In genomic region chr1:33164120-33164519, GRCh38 we compare ENCODE assay signal across 25 cellular contexts. TPM values are rescaled to one million over a fixed set of nuclear protein-coding genes. Genes with fewer than 3 reads are reported as not detected.
A peak's percentile ranks its signal among the peaks of the same experiment; 100 is the strongest.
DNase-seq lines count a peak whose midpoint lies in the region; ATAC-seq and TF ChIP-seq lines count a peak whose summit lies in the region.
"Had no signal": no experiment of that assay in that cellular context is flagged by ENCODE, and none has a peak within 500 bp of the region (broad histone marks: within the 10 kb centered on the region; RNA-seq: fewer than 3 reads in every experiment).

No MANE protein-coding gene starts in this region.

- DNase-seq in GM23338 (ENCODE audit: low spot score) (no peak), adipocyte (ENCODE audit: low read depth) (peak; percentile 42), left kidney (ENCODE audit: low read depth, low spot score) (peak; percentile 83), lower lobe of right lung (no peak), iPS-NIHi11 (ENCODE audit: low spot score) (no peak), spleen (no peak)
- DNase-seq in stimulated activated effector memory CD8-positive, alpha-beta T cell treated with anti-CD3 and anti-CD28 coated beads, Interleukin-12 subunit alpha, Interleukin-12 subunit beta, amount 100 ng/mL, for 72 hours (ENCODE audit: low spot score in 2 of 2), result no peak
- no peak for DNase-seq in activated CD8-positive, alpha-beta memory T cell treated with anti-CD3 and anti-CD28 coated beads, Interleukin-2, amount 10 ng/mL, durations not matched to agents 7 days and 5 days
- DNase-seq: ACHN; activated CD4-positive, CD25-positive, alpha-beta regulatory T cell treated with anti-CD3 and anti-CD28 coated beads, Interleukin-2, amount 50 U/mL, for 72 hours; activated T-cell treated with anti-CD3 and anti-CD28 coated beads, Interleukin-2, amount 50 U/mL, for 24 hours; DND-41; gastrocnemius medialis; NCI-H2081; NCI-H446; OCI-M1; SIG-M5; stimulated activated CD4-positive, alpha-beta T cell treated with anti-CD3 and anti-CD28 coated beads, Interleukin-1b, Interleukin-23, amount 100 ng/mL, for 48 hours; T-cell had no signal

- H3K4me2 ChIP-seq in GM23338, result peak overlapping the region; percentile 61
- H3K4me2 ChIP-seq: BLaER1 had no signal

- H3K27ac ChIP-seq in GM23338 (ENCODE audit: low read depth) (peak overlapping the region; percentile 70; the same call in 1 of the 2 replicates), lower lobe of right lung (no peak overlapping the region), spleen (no peak overlapping the region)
- H3K27ac ChIP-seq: BLaER1, coronary artery, gastrocnemius medialis, skin epidermis, vagina had no signal

- peaks cover 40% of the 10 kb centered on the region for H3K4me1 ChIP-seq in GM23338 (ENCODE audit: insufficient read depth)
- no peaks in the 10 kb centered on the region for H3K4me1 ChIP-seq in adipocyte (ENCODE audit: control insufficient read depth, insufficient read depth, low read length)
- peaks cover 8% of the 10 kb centered on the region for H3K4me1 ChIP-seq in lower lobe of right lung
- H3K4me1 ChIP-seq in spleen, result peaks cover 0 to 12% (median 7%) of the 10 kb centered on the region in 6 donors
- H3K4me1 ChIP-seq: breast epithelium, gastrocnemius medialis, HAP-1, vagina had no signal

- H3K27me3 Mint-ChIP-seq in GM23338 (ENCODE audit: insufficient read depth, low read depth, poor library complexity), result peaks cover 4% of the 10 kb centered on the region
- no peaks in the 10 kb centered on the region for H3K27me3 Mint-ChIP-seq in activated CD8-positive, alpha-beta memory T cell treated with anti-CD3 and anti-CD28 coated beads, Interleukin-2, amount 10 ng/mL, durations not matched to agents 7 days and 5 days
- H3K27me3 Mint-ChIP-seq: activated T-cell treated with anti-CD3 and anti-CD28 coated beads, Interleukin-2, amount 50 U/mL, for 24 hours; T-cell had no signal

- H3K36me3 Mint-ChIP-seq in GM23338 (ENCODE audit: low read depth), result peaks cover 21% of the 10 kb centered on the region
- H3K36me3 Mint-ChIP-seq in stimulated activated effector memory CD8-positive, alpha-beta T cell treated with anti-CD3 and anti-CD28 coated beads, Interleukin-12 subunit alpha, Interleukin-12 subunit beta, amount 100 ng/mL, for 72 hours, result peaks cover 6% of the 10 kb centered on the region
- H3K36me3 Mint-ChIP-seq in activated CD8-positive, alpha-beta memory T cell treated with anti-CD3 and anti-CD28 coated beads, Interleukin-2, amount 10 ng/mL, durations not matched to agents 7 days and 5 days, result no peaks in the 10 kb centered on the region

- H3F3A ChIP-seq in GM23338 (replicated peaks; ENCODE audit: low read depth), result no peaks in the 10 kb centered on the region

- H3K9me2 ChIP-seq in GM23338 (ENCODE audit: insufficient read depth), result no peaks in the 10 kb centered on the region

- TF ChIP-seq POLR2A in spleen (IDR thresholded peaks at IDR 0.05), result no peak

- H2AFZ ChIP-seq in GM23338, result no peak overlapping the region

- intact Hi-C loops in lower lobe of right lung (cut with DNase I) (no loop called here), spleen (cut with DNase I; ENCODE audit: low total_unique reads) (no loop called here)

- H3K4me3 ChIP-seq in GM23338, result no peak overlapping the region; the same call in 1 of the 2 replicates
- H3K4me3 ChIP-seq in adipocyte (ENCODE audit: low read length), result no peak overlapping the region
- H3K4me3 ChIP-seq in lower lobe of right lung, result no peak overlapping the region
- H3K4me3 ChIP-seq in spleen, result no peak overlapping the region
- H3K4me3 ChIP-seq: BLaER1, breast epithelium, coronary artery, gastrocnemius medialis, HAP-1, skin epidermis, vagina had no signal

- H3K4me1 Mint-ChIP-seq in GM23338, result peaks cover 55% of the 10 kb centered on the region
- peaks cover 6% of the 10 kb centered on the region for H3K4me1 Mint-ChIP-seq in stimulated activated effector memory CD8-positive, alpha-beta T cell treated with anti-CD3 and anti-CD28 coated beads, Interleukin-12 subunit alpha, Interleukin-12 subunit beta, amount 100 ng/mL, for 72 hours
- H3K4me1 Mint-ChIP-seq in activated CD8-positive, alpha-beta memory T cell treated with anti-CD3 and anti-CD28 coated beads, Interleukin-2, amount 10 ng/mL, durations not matched to agents 7 days and 5 days, result no peaks in the 10 kb centered on the region

- no peaks in the 10 kb centered on the region for H4K20me1 ChIP-seq in GM23338 (replicated peaks; ENCODE audit: insufficient read depth)
- H4K20me1 ChIP-seq: BLaER1 had no signal

- H3K9me3 ChIP-seq in adipocyte (ENCODE audit: control insufficient read depth, low read length), result peaks cover 3% of the 10 kb centered on the region
- H3K9me3 ChIP-seq in lower lobe of right lung, result no peaks in the 10 kb centered on the region
- H3K9me3 ChIP-seq in spleen, result no peaks in the 10 kb centered on the region
- H3K9me3 ChIP-seq: BLaER1, breast epithelium, gastrocnemius medialis, HAP-1, vagina had no signal

- no peak for TF ChIP-seq CTCF in GM23338 (conservative IDR thresholded peaks at IDR 0.05; ENCODE audit: low read depth in 2 of 2)
- no peak for TF ChIP-seq CTCF in lower lobe of right lung (IDR thresholded peaks at IDR 0.05)
- no peak for TF ChIP-seq CTCF in spleen (IDR thresholded peaks at IDR 0.05 in 8 of 11, conservative IDR thresholded peaks at IDR 0.05 in 3 of 11)

- no peaks in the 10 kb centered on the region for H3K27me3 ChIP-seq in GM23338 (ENCODE audit: insufficient read depth)
- no peaks in the 10 kb centered on the region for H3K27me3 ChIP-seq in adipocyte (replicated peaks; ENCODE audit: control insufficient read depth, insufficient read depth, low read length)
- no peaks in the 10 kb centered on the region for H3K27me3 ChIP-seq in lower lobe of right lung (ENCODE audit: low read depth)
- H3K27me3 ChIP-seq in spleen (replicated peaks in 1 of 7), result no peaks in the 10 kb centered on the region
- H3K27me3 ChIP-seq: BLaER1, breast epithelium, gastrocnemius medialis, vagina had no signal

- CTCF ChIA-PET in activated CD8-positive, alpha-beta memory T cell treated with anti-CD3 and anti-CD28 coated beads, Interleukin-2, amount 10 ng/mL, durations not matched to agents 7 days and 5 days (lab: Charles Lee), result no interaction called here

- H3K27ac Mint-ChIP-seq in GM23338, result no peak overlapping the region; the same call in 1 of the 2 replicates
- H3K27ac Mint-ChIP-seq in stimulated activated effector memory CD8-positive, alpha-beta T cell treated with anti-CD3 and anti-CD28 coated beads, Interleukin-12 subunit alpha, Interleukin-12 subunit beta, amount 100 ng/mL, for 72 hours, result peak overlapping the region; percentile 33
- H3K27ac Mint-ChIP-seq in activated CD8-positive, alpha-beta memory T cell treated with anti-CD3 and anti-CD28 coated beads, Interleukin-2, amount 10 ng/mL, durations not matched to agents 7 days and 5 days, result no peak overlapping the region
- H3K27ac Mint-ChIP-seq: activated T-cell treated with anti-CD3 and anti-CD28 coated beads, Interleukin-2, amount 50 U/mL, for 24 hours; T-cell had no signal

- ATAC-seq in GM23338, result no peak; the same call in 2 of the 3 replicates
- no peak for ATAC-seq in stimulated activated effector memory CD8-positive, alpha-beta T cell treated with anti-CD3 and anti-CD28 coated beads, Interleukin-12 subunit alpha, Interleukin-12 subunit beta, amount 100 ng/mL, for 72 hours
- ATAC-seq in lower lobe of right lung, result no peak
- ATAC-seq in activated CD8-positive, alpha-beta memory T cell treated with anti-CD3 and anti-CD28 coated beads, Interleukin-2, amount 10 ng/mL, durations not matched to agents 7 days and 5 days, result no peak
- ATAC-seq: gastrocnemius medialis, T-cell had no signal

- no peak overlapping the region for H3K9ac ChIP-seq in adipocyte (ENCODE audit: low read length)

- no peaks in the 10 kb centered on the region for H3K36me3 ChIP-seq in GM23338 (ENCODE audit: insufficient read depth)
- H3K36me3 ChIP-seq in adipocyte (ENCODE audit: control insufficient read depth, insufficient read depth, low read length, severe bottlenecking), result no peaks in the 10 kb centered on the region
- peaks cover 9% of the 10 kb centered on the region for H3K36me3 ChIP-seq in lower lobe of right lung
- H3K36me3 ChIP-seq in spleen, result peaks cover 0 to 73% (median 6%) of the 10 kb centered on the region in 6 donors
- H3K36me3 ChIP-seq: breast epithelium, HAP-1 had no signal

- no peak overlapping the region for H3K4me3 Mint-ChIP-seq in GM23338
- H3K4me3 Mint-ChIP-seq in stimulated activated effector memory CD8-positive, alpha-beta T cell treated with anti-CD3 and anti-CD28 coated beads, Interleukin-12 subunit alpha, Interleukin-12 subunit beta, amount 100 ng/mL, for 72 hours, result no peak overlapping the region
- no peak overlapping the region for H3K4me3 Mint-ChIP-seq in activated CD8-positive, alpha-beta memory T cell treated with anti-CD3 and anti-CD28 coated beads, Interleukin-2, amount 10 ng/mL, durations not matched to agents 7 days and 5 days
- H3K4me3 Mint-ChIP-seq: activated T-cell treated with anti-CD3 and anti-CD28 coated beads, Interleukin-2, amount 50 U/mL, for 24 hours; T-cell had no signal

- H3K9me3 Mint-ChIP-seq in GM23338, result peaks cover 5% of the 10 kb centered on the region; the same call in 2 of the 3 replicates
- no peaks in the 10 kb centered on the region for H3K9me3 Mint-ChIP-seq in stimulated activated effector memory CD8-positive, alpha-beta T cell treated with anti-CD3 and anti-CD28 coated beads, Interleukin-12 subunit alpha, Interleukin-12 subunit beta, amount 100 ng/mL, for 72 hours
- no peaks in the 10 kb centered on the region for H3K9me3 Mint-ChIP-seq in activated CD8-positive, alpha-beta memory T cell treated with anti-CD3 and anti-CD28 coated beads, Interleukin-2, amount 10 ng/mL, durations not matched to agents 7 days and 5 days (ENCODE audit: low read depth)
- H3K9me3 Mint-ChIP-seq: activated T-cell treated with anti-CD3 and anti-CD28 coated beads, Interleukin-2, amount 50 U/mL, for 24 hours; T-cell had no signal

- 71 to 97% (median 94%) methylated on average over 1 to 6 of the region's 6 CpGs for WGBS in spleen, 5 donors

- H3K79me2 ChIP-seq in GM23338 (replicated peaks; ENCODE audit: insufficient read depth), result no peaks in the 10 kb centered on the region

TF ChIP-seq in GM23338, 12 proteins besides CTCF, POLR2A, EP300 and RAD21:
- TF ChIP-seq ZNF114 (CRISPR knock-in tag; IDR thresholded peaks at IDR 0.05) (no peak), POLR2AphosphoS5 (IDR thresholded peaks at IDR 0.05; ENCODE audit: low read depth) (no peak), NANOG (IDR thresholded peaks at IDR 0.05; ENCODE audit: borderline replicate concordance) (no peak)

RNA-seq across cellular contexts. Expression of gene TRIM62, which starts 17.7 kb away (rescaled TPM):
- 16.1 and 18.9 TPM in 2 replicates for total RNA-seq in GM23338 (2014; rRNA removed; shearing (Covaris generic))
- 2.7 and 2.9 TPM in 2 replicates for polyA plus RNA-seq in GM23338 (2016; fragmentation: Nextera tagmentation; extraction: Ambion mirVana)
- 6.5 TPM for total RNA-seq in lower lobe of right lung
- 10 to 100 TPM in 4 of 7 donors, 1 to 10 TPM in 3; 8.0 to 16.1 (median 10.2) TPM for total RNA-seq in spleen
- 1 to 10 TPM; 2.5 to 3.9 (median 3.7) TPM for polyA plus RNA-seq in spleen
- total RNA-seq in activated CD8-positive, alpha-beta memory T cell treated with anti-CD3 and anti-CD28 coated beads, Interleukin-2, amount 10 ng/mL, durations not matched to agents 7 days and 5 days, result 10 to 100 TPM in 1 of 2 experiments, 1 to 10 TPM in 1; 9.9 to 13.0 TPM

Comparison
In these comparisons a context has a peak if more than half of its experiments do, and no peak if none do; other contexts are left out.
1. DNase-seq: peak in adipocyte (single experiment) and left kidney (single experiment); none in GM23338 (single experiment), stimulated activated effector memory CD8-positive, alpha-beta T cell treated with anti-CD3 and anti-CD28 coated beads, Interleukin-12 subunit alpha, Interleukin-12 subunit beta, amount 100 ng/mL, for 72 hours (0 of 2), lower lobe of right lung (single experiment), iPS-NIHi11 (single experiment), spleen (single experiment) and activated CD8-positive, alpha-beta memory T cell treated with anti-CD3 and anti-CD28 coated beads, Interleukin-2, amount 10 ng/mL, durations not matched to agents 7 days and 5 days (single experiment).